28 cellular contexts compared by ENCODE assay signal in the genomic region with DNA sequence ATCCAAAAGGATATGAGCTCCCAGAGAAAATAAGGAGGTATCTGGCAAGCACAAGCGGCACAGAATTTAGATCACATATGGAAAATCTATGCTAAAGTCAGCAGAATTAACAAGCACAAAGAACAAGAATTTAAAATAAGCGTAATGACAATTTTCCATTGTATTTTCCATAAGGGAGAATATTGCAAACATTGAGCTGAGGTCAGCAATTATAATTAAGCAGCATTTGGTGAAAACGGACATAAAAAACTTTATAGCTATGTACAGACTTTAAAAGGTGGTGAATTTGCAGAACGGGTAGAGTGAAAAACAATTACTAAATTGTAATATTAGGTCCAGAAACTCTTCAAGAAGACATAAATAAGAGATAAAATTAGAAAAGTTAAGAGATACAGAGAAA. TPM values are rescaled to one million over a fixed set of nuclear protein-coding genes. Genes with fewer than 3 reads are reported as not detected.
A peak's percentile ranks its signal among the peaks of the same experiment; 100 is the strongest.
DNase-seq lines count a peak whose midpoint lies in the region; ATAC-seq, FAIRE-seq and TF ChIP-seq lines count a peak whose summit lies in the region.
"Had no signal": no experiment of that assay in that cellular context is flagged by ENCODE, and none has a peak within 500 bp of the region (broad histone marks: within the 10 kb centered on the region; RNA-seq: fewer than 3 reads in every experiment).

No MANE protein-coding gene starts in this region.

- no peak overlapping the region for H2AFZ ChIP-seq in IMR-90 (replicated peaks; ENCODE audit: low read length, poor library complexity)
- no peak overlapping the region for H2AFZ ChIP-seq in H1 (ENCODE audit: low read length)

- in situ Hi-C loops in IMR-90 (cut with MboI; ENCODE audit: low sequenced_read_pairs): no loop called here

- no peak overlapping the region for H2BK12ac ChIP-seq in H1 (ENCODE audit: low read depth, low read length)

- no peak overlapping the region for H3K9ac ChIP-seq in IMR-90 (ENCODE audit: low read depth, low read length)
- H3K9ac ChIP-seq in H1 (replicated peaks in 1 of 4; ENCODE audit: extremely low read depth in 1 of 4, low read depth in 3 of 4, low read length in 3 of 4): no peak overlapping the region
- H3K9ac ChIP-seq: BLaER1 had no signal

- no peak for TF ChIP-seq CTCF in A549 (IDR thresholded peaks at IDR 0.05)
- TF ChIP-seq CTCF in IMR-90 (conservative IDR thresholded peaks at IDR 0.05; ENCODE audit: low read depth, low read length): no peak
- TF ChIP-seq CTCF in H1 (IDR thresholded peaks at IDR 0.05; ENCODE audit: control extremely low read depth in 1 of 3, insufficient read depth in 1 of 3, low read depth in 1 of 3, low read length in 3 of 3): no peak
- no peak for TF ChIP-seq CTCF in nephron progenitor cell (IDR thresholded peaks at IDR 0.05)

- H3K79me2 ChIP-seq in H1 (ENCODE audit: control insufficient read depth in 1 of 2, insufficient read depth in 2 of 2, low read length in 2 of 2): no peaks in the 10 kb centered on the region

- H3K27ac Mint-ChIP-seq in activated T-cell treated with anti-CD3 and anti-CD28 coated beads, Interleukin-2, amount 50 U/mL, for 72 hours: peak overlapping the region; percentile 29
- H3K27ac Mint-ChIP-seq in nephron progenitor cell: no peak overlapping the region
- H3K27ac Mint-ChIP-seq: CD14-positive monocyte; CD4-positive, CD25-positive, alpha-beta regulatory T cell; CD8-positive, alpha-beta memory T cell had no signal

- no peak overlapping the region for H2BK120ac ChIP-seq in IMR-90 (ENCODE audit: low read depth, low read length)
- no peak overlapping the region for H2BK120ac ChIP-seq in H1 (replicated peaks; ENCODE audit: low read depth, low read length)

- no peak for FAIRE-seq in A549 (lab: Jason Lieb, UNC)
- FAIRE-seq in H1 (lab: Jason Lieb, UNC): no peak
- FAIRE-seq: GM12878, GM12892, GM18507 had no signal

- no peaks in the 10 kb centered on the region for H3K36me3 ChIP-seq in IMR-90 (ENCODE audit: control insufficient read depth, insufficient read depth, low read length)
- no peaks in the 10 kb centered on the region for H3K36me3 ChIP-seq in H1 (ENCODE audit: control insufficient read depth in 2 of 4, insufficient read depth in 4 of 4, low read length in 3 of 4)
- H3K36me3 ChIP-seq: BE2C, BLaER1 had no signal

- H3K4me1 ChIP-seq in A549 (no peaks in the 10 kb centered on the region), IMR-90 (ENCODE audit: control insufficient read depth, insufficient read depth, low read length) (no peaks in the 10 kb centered on the region), H1 (replicated peaks in 1 of 4; ENCODE audit: control insufficient read depth in 3 of 4, insufficient read depth in 4 of 4, low read length in 3 of 4) (peaks cover 0 to 6% (median 0%) of the 10 kb centered on the region in 4 experiments; a peak in 2 of 7 replicates)
- H3K4me1 ChIP-seq: BE2C, BLaER1 had no signal

- TF ChIP-seq RAD21 in A549 (conservative IDR thresholded peaks at IDR 0.05 in 1 of 2, IDR thresholded peaks at IDR 0.05 in 1 of 2) (no peak), IMR-90 (IDR thresholded peaks at IDR 0.05; ENCODE audit: low read length) (no peak), H1 (IDR thresholded peaks at IDR 0.05 in 1 of 2, conservative IDR thresholded peaks at IDR 0.05 in 1 of 2; ENCODE audit: low read depth in 2 of 2, low read length in 2 of 2) (no peak)

- H3K27me3 ChIP-seq in IMR-90 (ENCODE audit: control insufficient read depth, insufficient read depth, low read length) (no peaks in the 10 kb centered on the region), H1 (replicated peaks in 1 of 4; ENCODE audit: control insufficient read depth in 3 of 4, extremely low read depth in 1 of 4, insufficient read depth in 3 of 4, low read length in 3 of 4) (peaks cover 0 to 5% (median under 1%) of the 10 kb centered on the region in 4 experiments; a peak in 2 of 7 replicates)
- H3K27me3 ChIP-seq: BE2C, BLaER1 had no signal

- no peaks in the 10 kb centered on the region for H3K79me1 ChIP-seq in IMR-90 (ENCODE audit: low read depth in 1 of 2, low read length in 2 of 2)
- no peaks in the 10 kb centered on the region for H3K79me1 ChIP-seq in H1 (ENCODE audit: low read depth, low read length)

- dilution Hi-C loops in IMR-90 (cut with HindIII; ENCODE audit: low sequenced_read_pairs, unreplicated experiment): no loop called here

- no peak overlapping the region for H3K14ac ChIP-seq in IMR-90 (replicated peaks; ENCODE audit: low read depth, low read length)
- no peak overlapping the region for H3K14ac ChIP-seq in H1 (ENCODE audit: insufficient read length)

- no peak overlapping the region for H3K4me2 ChIP-seq in A549
- no peak overlapping the region for H3K4me2 ChIP-seq in IMR-90 (ENCODE audit: low read depth, low read length)
- H3K4me2 ChIP-seq in H1 (ENCODE audit: insufficient read depth in 1 of 2, low read depth in 2 of 2, low read length in 2 of 2): no peak overlapping the region
- H3K4me2 ChIP-seq: BLaER1 had no signal

- no peak overlapping the region for H2AK9ac ChIP-seq in IMR-90 (replicated peaks; ENCODE audit: low read depth, low read length, poor library complexity)

- POLR2A ChIA-PET in A549 (lab: Yijun Ruan, JAX) (no interaction called here), IMR-90 (lab: Charles Lee; ENCODE audit: unreplicated experiment) (no interaction called here), H1 (lab: Charles Lee; ENCODE audit: partially characterized antibody) (no interaction called here)

- H4K8ac ChIP-seq in IMR-90 (ENCODE audit: low read depth in 2 of 2, low read length in 2 of 2) (no peak overlapping the region), H1 (ENCODE audit: extremely low read depth, insufficient read depth, low read length) (no peak overlapping the region)

- CTCF ChIA-PET in A549 (lab: Yijun Ruan, JAX): interaction anchor here (1.3 kb wide), 1 partner anchor 16 kb away, joined by 4 read pairs; no protein-coding TSS in a partner anchor
- CTCF ChIA-PET in IMR-90 (lab: Yijun Ruan, JAX): no interaction called here
- CTCF ChIA-PET in H1 (lab: Charles Lee; ENCODE audit: partially characterized antibody): interaction anchor here (1.2 kb wide), 1 partner anchor 23 kb away, joined by 3 read pairs; no protein-coding TSS in a partner anchor

- no peaks in the 10 kb centered on the region for H3K36me3 Mint-ChIP-seq in activated T-cell treated with anti-CD3 and anti-CD28 coated beads, Interleukin-2, amount 50 U/mL, for 72 hours (ENCODE audit: insufficient read depth in 2 of 2)
- H3K36me3 Mint-ChIP-seq in nephron progenitor cell (ENCODE audit: low read depth): no peaks in the 10 kb centered on the region
- H3K36me3 Mint-ChIP-seq: CD14-positive monocyte; CD4-positive, alpha-beta memory T cell; CD4-positive, CD25-positive, alpha-beta regulatory T cell; CD8-positive, alpha-beta memory T cell had no signal

- BruUV-seq in IMR-90 (replicated peaks; lab: Mats Ljungman, UMichigan): no TSS peak

- TF ChIP-seq EP300 in A549 (IDR thresholded peaks at IDR 0.05) (no peak), H1 (IDR thresholded peaks at IDR 0.05; ENCODE audit: borderline replicate concordance in 1 of 2, low read depth in 2 of 2, low read length in 2 of 2) (no peak)

- no peak for ATAC-seq in activated T-cell treated with anti-CD3 and anti-CD28 coated beads, Interleukin-2, amount 50 U/mL, for 72 hours (replicated peaks in 1 of 2)
- ATAC-seq in A549: no peak
- no peak for ATAC-seq in IMR-90 (ENCODE audit: low read depth)
- ATAC-seq in HG02852 (IDR thresholded peaks at IDR 0.05; ENCODE audit: unreplicated experiment): no peak
- ATAC-seq: GM12878 had no signal

- WGBS in A549 (ENCODE audit: missing lambda C conversion rate): 46% methylated on average over 4 of the region's 4 CpGs
- no CpG with 5 or more reads among the region's 4 CpGs for WGBS in IMR-90 (ENCODE audit: extremely low coverage in 2 of 2, insufficient read length in 1 of 2), 2 experiments
- WGBS in H1 (ENCODE audit: extremely low coverage in 1 of 2, insufficient coverage in 1 of 2, insufficient read length in 1 of 2, insufficient replicate concordance in 2 of 2, low coverage in 1 of 2, low lambda C conversion rate in 2 of 2, missing lambda C conversion rate in 1 of 2), 2 experiments: 90% methylated on average over 4 of the region's 4 CpGs; no CpG with 5 or more reads in 1 of the 2 experiments

- no peaks in the 10 kb centered on the region for H4K20me1 ChIP-seq in IMR-90 (ENCODE audit: insufficient read depth, low read length)
- no peaks in the 10 kb centered on the region for H4K20me1 ChIP-seq in H1 (replicated peaks in 1 of 2; ENCODE audit: control insufficient read depth in 1 of 2, insufficient read depth in 2 of 2, low read length in 2 of 2)
- H4K20me1 ChIP-seq: BLaER1 had no signal

- TF ChIP-seq POLR2A in A549 (IDR thresholded peaks at IDR 0.05; ENCODE audit: low read length) (no peak), IMR-90 (IDR thresholded peaks at IDR 0.05; ENCODE audit: low read depth, low read length) (no peak), H1 (IDR thresholded peaks at IDR 0.05; ENCODE audit: control extremely low read depth in 1 of 2, low read depth in 2 of 2, low read length in 2 of 2) (no peak)

- H3K27me3 Mint-ChIP-seq in activated T-cell treated with anti-CD3 and anti-CD28 coated beads, Interleukin-2, amount 50 U/mL, for 72 hours (ENCODE audit: low read depth): no peaks in the 10 kb centered on the region
- H3K27me3 Mint-ChIP-seq in nephron progenitor cell (ENCODE audit: low read depth, poor library complexity): peaks cover 14% of the 10 kb centered on the region
- H3K27me3 Mint-ChIP-seq: CD4-positive, alpha-beta memory T cell; CD4-positive, CD25-positive, alpha-beta regulatory T cell had no signal

- no peak overlapping the region for H2AK5ac ChIP-seq in IMR-90 (ENCODE audit: low read depth, low read length)
- no peak overlapping the region for H2AK5ac ChIP-seq in H1 (ENCODE audit: low read depth, low read length)

- no peaks in the 10 kb centered on the region for H3K9me3 ChIP-seq in A549
- no peaks in the 10 kb centered on the region for H3K9me3 ChIP-seq in IMR-90 (ENCODE audit: control insufficient read depth, insufficient read depth, low read length)
- no peaks in the 10 kb centered on the region for H3K9me3 ChIP-seq in H1 (ENCODE audit: insufficient read depth in 2 of 2, low read depth in 1 of 2, low read length in 1 of 2)
- H3K9me3 ChIP-seq: BE2C, BLaER1 had no signal

- H3K18ac ChIP-seq in IMR-90 (ENCODE audit: low read depth, low read length) (no peak overlapping the region), H1 (ENCODE audit: extremely low read depth, low read length) (no peak overlapping the region)

- no peaks in the 10 kb centered on the region for H3K4me1 Mint-ChIP-seq in activated T-cell treated with anti-CD3 and anti-CD28 coated beads, Interleukin-2, amount 50 U/mL, for 72 hours (ENCODE audit: low read depth)
- H3K4me1 Mint-ChIP-seq in nephron progenitor cell: peaks cover 5% of the 10 kb centered on the region
- H3K4me1 Mint-ChIP-seq: CD14-positive monocyte; CD4-positive, alpha-beta memory T cell; CD4-positive, CD25-positive, alpha-beta regulatory T cell; CD8-positive, alpha-beta memory T cell had no signal

- no peaks in the 10 kb centered on the region for H3K23me2 ChIP-seq in H1 (ENCODE audit: low read depth, low read length)

- no peak overlapping the region for H3K4me3 Mint-ChIP-seq in activated T-cell treated with anti-CD3 and anti-CD28 coated beads, Interleukin-2, amount 50 U/mL, for 72 hours
- no peak overlapping the region for H3K4me3 Mint-ChIP-seq in nephron progenitor cell
- H3K4me3 Mint-ChIP-seq: CD14-positive monocyte; CD4-positive, alpha-beta memory T cell; CD4-positive, CD25-positive, alpha-beta regulatory T cell; CD8-positive, alpha-beta memory T cell had no signal

- H3K56ac ChIP-seq in IMR-90 (ENCODE audit: extremely low read depth, insufficient read depth, low read length): no peak overlapping the region
- no peak overlapping the region for H3K56ac ChIP-seq in H1 (replicated peaks; ENCODE audit: insufficient read length, low read depth, low read length)

- H3K4me3 ChIP-seq in A549: no peak overlapping the region
- H3K4me3 ChIP-seq in IMR-90 (ENCODE audit: insufficient read depth, low read depth, low read length): no peak overlapping the region
- no peak overlapping the region for H3K4me3 ChIP-seq in H1 (ENCODE audit: extremely low read depth in 1 of 4, insufficient read depth in 2 of 4, low read depth in 3 of 4, low read length in 4 of 4)
- H3K4me3 ChIP-seq: BLaER1, GM12878 had no signal

- H3K23ac ChIP-seq in IMR-90 (ENCODE audit: low read depth, low read length) (no peak overlapping the region), H1 (ENCODE audit: insufficient read length) (no peak overlapping the region)

- H3K27ac ChIP-seq in A549 (no peak overlapping the region), IMR-90 (ENCODE audit: insufficient read depth, low read length) (no peak overlapping the region), H1 (ENCODE audit: low read depth, low read length) (no peak overlapping the region)
- H3K27ac ChIP-seq: 22Rv1, BLaER1 had no signal

- H3K4ac ChIP-seq in IMR-90 (ENCODE audit: low read depth, low read length): no peak overlapping the region
- H3K4ac ChIP-seq in H1 (replicated peaks; ENCODE audit: insufficient read length, low read depth, low read length): no peak overlapping the region

- H4K91ac ChIP-seq in IMR-90 (ENCODE audit: insufficient read depth, low read depth, low read length): no peak overlapping the region
- no peak overlapping the region for H4K91ac ChIP-seq in H1 (replicated peaks; ENCODE audit: insufficient read length, low read length)

- no peak for DNase-seq in activated T-cell treated with anti-CD3 and anti-CD28 coated beads, Interleukin-2, amount 50 U/mL, for 72 hours
- DNase-seq in activated T-cell treated with anti-CD3 and anti-CD28 coated beads, Interleukin-2, amount 50 U/mL, for 48 hours: no peak
- no peak for DNase-seq in A549 (ENCODE audit: low read depth in 1 of 2, low spot score in 1 of 2)
- no peak for DNase-seq in IMR-90
- DNase-seq in H1 (ENCODE audit: low read depth in 1 of 2, low spot score in 2 of 2): no peak
- DNase-seq in nephron progenitor cell: no peak
- DNase-seq: ACHN; BE2C; CD4-positive, alpha-beta memory T cell; CD4-positive, CD25-positive, alpha-beta regulatory T cell; CD8-positive, alpha-beta memory T cell; COR-L47; DMS 273 treated with DMSO at 0.1 percent for 48 hours; DMS153; DMS53; DMS79; DND-41; EL; GDM1 had no signal

- H2BK15ac ChIP-seq in IMR-90 (ENCODE audit: low read depth, low read length) (no peak overlapping the region), H1 (ENCODE audit: low read length) (no peak overlapping the region)

- no peak overlapping the region for H2BK20ac ChIP-seq in IMR-90 (ENCODE audit: low read depth, low read length)
- no peak overlapping the region for H2BK20ac ChIP-seq in H1 (ENCODE audit: low read length)

- H3K9me1 ChIP-seq in IMR-90 (ENCODE audit: insufficient read depth, low read length): no peaks in the 10 kb centered on the region

- H4K5ac ChIP-seq in IMR-90 (ENCODE audit: low read depth, low read length) (no peak overlapping the region), H1 (ENCODE audit: insufficient read length, low read depth, low read length) (no peak overlapping the region)

- no peak overlapping the region for H2BK5ac ChIP-seq in IMR-90 (ENCODE audit: low read depth, low read length, poor library complexity, severe bottlenecking)
- H2BK5ac ChIP-seq in H1 (ENCODE audit: low read depth, low read length): no peak overlapping the region

- H3K9me3 Mint-ChIP-seq in activated T-cell treated with anti-CD3 and anti-CD28 coated beads, Interleukin-2, amount 50 U/mL, for 72 hours: no peaks in the 10 kb centered on the region
- H3K9me3 Mint-ChIP-seq in nephron progenitor cell: no peaks in the 10 kb centered on the region
- H3K9me3 Mint-ChIP-seq: CD4-positive, alpha-beta memory T cell; CD8-positive, alpha-beta memory T cell had no signal

- intact Hi-C loops in IMR-90 (cut with micrococcal nuclease): no loop called here

RNA-seq across cellular contexts. Expression of a gene that starts 54.9 kb away (rescaled TPM):
- under 1 TPM; 0.05 to 0.16 TPM for total RNA-seq in activated T-cell treated with anti-CD3 and anti-CD28 coated beads, Interleukin-2, amount 50 U/mL, for 72 hours
- not detected in 2 replicates for polyA plus RNA-seq in A549 (2011; rRNA removed)
- polyA plus RNA-seq in A549 (2012; cell fraction: cytosol; rRNA removed): not detected in 2 replicates
- 0.01 TPM in 1 of 2 replicates, not detected in the other for polyA plus RNA-seq in A549 (2012; cell fraction: nucleus; rRNA removed)
- polyA plus RNA-seq in A549 (2017; fragmentation: RNase III; extraction: RNeasy Plus Mini Kit Qiagen cat#74134 plus additional on column Dnase treatment): 0.07 TPM in 1 of 3 replicates, not detected in the others
- not detected in 2 replicates for polyA minus RNA-seq in A549 (2011; rRNA and poly(A)+ RNA removed)
- not detected in 2 replicates for total RNA-seq in IMR-90 (2012; rRNA removed)
- polyA plus RNA-seq in IMR-90 (2012; rRNA removed): not detected in 2 replicates
- polyA plus RNA-seq in IMR-90 (2012; cell fraction: cytosol; rRNA removed): not detected in 2 replicates
- polyA plus RNA-seq in IMR-90 (2012; cell fraction: nucleus; rRNA removed; ENCODE audit: low replicate concordance): not detected in 2 replicates
- total RNA-seq in H1 (2021; fragmentation: NEBNext Ultra II Directional; extraction: Animal tissue kit (Norgen Biotek cat#: 25700)): 17.1 and 17.3 TPM in 2 replicates
- polyA plus RNA-seq in H1 (2011; rRNA removed): 3.9 and 5.0 TPM in 2 replicates
- 4.6 TPM for polyA plus RNA-seq in H1 (2011; cell fraction: cytosol; rRNA removed)
- polyA plus RNA-seq in H1 (2011; cell fraction: nucleus; rRNA removed): 8.7 TPM
- 8.6 to 11.9 TPM (median 10.7 TPM) in 4 replicates for polyA plus RNA-seq in H1 (2012, experiment 1 of 2)
- polyA plus RNA-seq in H1 (2012, experiment 2 of 2): 2.9 TPM
- 8.1 TPM for polyA plus RNA-seq in H1 (2013, experiment 1 of 2)
- polyA plus RNA-seq in H1 (2013, experiment 2 of 2): 7.0 TPM
- 14.2 and 16.8 TPM in 2 replicates for polyA minus RNA-seq in H1 (2011; rRNA and poly(A)+ RNA removed)
- polyA minus RNA-seq in H1 (2011; cell fraction: cytosol; rRNA and poly(A)+ RNA removed): 8.4 TPM
- 24.2 TPM for polyA minus RNA-seq in H1 (2011; cell fraction: nucleus; rRNA and poly(A)+ RNA removed)
- total RNA-seq: G401 had no signal
- polyA plus RNA-seq: AG04450 had no signal

Comparison
In these comparisons a context has a peak if more than half of its experiments do, and no peak if none do; other contexts are left out.
1. RNA of a gene that starts 54.9 kb away (total RNA-seq): 17.1 to 17.3 TPM in H1; 0.05 to 0.16 TPM in activated T-cell treated with anti-CD3 and anti-CD28 coated beads, Interleukin-2, amount 50 U/mL, for 72 hours and not detected in IMR-90; every median in the first group is over 10 times any median in the second.